Comparison of ENCODE assay signal across 32 cellular contexts in genomic region chr4:155751569-155751968, GRCh38.
"Had no signal": no experiment of that assay in that cellular context is flagged by ENCODE, and none has a peak within 500 bp of the region (broad histone marks: within the 10 kb centered on the region; RNA-seq: fewer than 3 reads in every experiment).

No MANE protein-coding gene starts in this region.

- H3K27me3 ChIP-seq: adrenal gland, body of pancreas, breast epithelium, MG63, SJCRH30 had no signal

- ATAC-seq: activated CD4-positive, alpha-beta T cell treated with anti-CD3 and anti-CD28 coated beads for 36 hours; activated naive CD4-positive, alpha-beta T cell treated with anti-CD3 and anti-CD28 coated beads, Interleukin-2, amount 50 U/mL, for 72 hours; activated T-cell treated with anti-CD3 and anti-CD28 coated beads, Interleukin-2, amount 50 U/mL, for 4 hours; body of pancreas; Panc1 had no signal

- H3K4me1 ChIP-seq: adrenal gland, body of pancreas, breast epithelium, SJCRH30 had no signal

- H3K27ac ChIP-seq: adrenal gland, body of pancreas, breast epithelium, SJCRH30 had no signal

- H3K36me3 Mint-ChIP-seq: activated CD4-positive, alpha-beta memory T cell treated with anti-CD3 and anti-CD28 coated beads for 36 hours; activated naive CD4-positive, alpha-beta T cell treated with anti-CD3 and anti-CD28 coated beads, Interleukin-2, amount 50 U/mL, for 72 hours had no signal

- H3K4me3 Mint-ChIP-seq: activated CD4-positive, alpha-beta memory T cell treated with anti-CD3 and anti-CD28 coated beads for 36 hours; activated CD4-positive, alpha-beta T cell treated with anti-CD3 and anti-CD28 coated beads for 36 hours; activated CD4-positive, alpha-beta T cell treated with anti-CD3 and anti-CD28 coated beads, Interleukin-2, amount 10 ng/mL, durations not matched to agents 7 days and 5 days; activated naive CD4-positive, alpha-beta T cell treated with anti-CD3 and anti-CD28 coated beads for 36 hours; activated T-cell treated with anti-CD3 and anti-CD28 coated beads, Interleukin-2, amount 50 U/mL, for 4 hours; activated T-helper 1 cell treated with anti-CD3 and anti-CD28 coated beads, Interleukin-12 subunit alpha, Interleukin-12 subunit beta, Interleukin-2, Interleukin-4 antibody, amounts not matched to agents 30 ng/mL and 10 ng/mL and 1 ng/mL, durations not matched to agents 14 hours and 24 hours and 36 hours; T-helper 1 cell treated with Interleukin-12 subunit alpha and Interleukin-12 subunit beta and Interleukin-4 antibody, amounts not matched to agents 30 μg/mL and 1 μg/mL, for 36 hours; T-helper 2 cell treated with Interferon-gamma antibody and Interleukin-4, amounts not matched to agents 5 μg/mL and 100 μg/mL, for 36 hours had no signal

- H3K36me3 ChIP-seq: adrenal gland, breast epithelium, MG63, SJCRH30 had no signal

- H3K4me3 ChIP-seq: adrenal gland, body of pancreas, breast epithelium, MG63, SJCRH30 had no signal

- H3K9me3 Mint-ChIP-seq: activated CD4-positive, alpha-beta memory T cell treated with anti-CD3 and anti-CD28 coated beads for 36 hours; activated CD4-positive, alpha-beta T cell treated with anti-CD3 and anti-CD28 coated beads, Interleukin-2, amount 10 ng/mL, durations not matched to agents 7 days and 5 days; activated naive CD4-positive, alpha-beta T cell treated with anti-CD3 and anti-CD28 coated beads for 36 hours; activated naive CD4-positive, alpha-beta T cell treated with anti-CD3 and anti-CD28 coated beads, Interleukin-2, amount 50 U/mL, for 72 hours; activated T-cell treated with anti-CD3 and anti-CD28 coated beads, Interleukin-2, amount 50 U/mL, for 4 hours; activated T-helper 1 cell treated with anti-CD3 and anti-CD28 coated beads, Interleukin-12 subunit alpha, Interleukin-12 subunit beta, Interleukin-2, Interleukin-4 antibody, amounts not matched to agents 30 ng/mL and 10 ng/mL and 1 ng/mL, durations not matched to agents 14 hours and 24 hours and 36 hours; T-helper 1 cell treated with Interleukin-12 subunit alpha and Interleukin-12 subunit beta and Interleukin-4 antibody, amounts not matched to agents 30 μg/mL and 1 μg/mL, for 36 hours; T-helper 2 cell treated with Interferon-gamma antibody and Interleukin-4, amounts not matched to agents 5 μg/mL and 100 μg/mL, for 36 hours had no signal

- H3K9me3 ChIP-seq: adrenal gland, body of pancreas, breast epithelium, MG63, SJCRH30, SK-N-SH had no signal

- H3K27ac Mint-ChIP-seq: activated CD4-positive, alpha-beta memory T cell treated with anti-CD3 and anti-CD28 coated beads for 36 hours; activated CD4-positive, alpha-beta T cell treated with anti-CD3 and anti-CD28 coated beads for 36 hours; activated CD4-positive, alpha-beta T cell treated with anti-CD3 and anti-CD28 coated beads, Interleukin-2, amount 10 ng/mL, durations not matched to agents 7 days and 5 days; activated naive CD4-positive, alpha-beta T cell treated with anti-CD3 and anti-CD28 coated beads for 36 hours; activated naive CD4-positive, alpha-beta T cell treated with anti-CD3 and anti-CD28 coated beads, Interleukin-2, amount 50 U/mL, for 72 hours; activated T-helper 1 cell treated with anti-CD3 and anti-CD28 coated beads, Interleukin-12 subunit alpha, Interleukin-12 subunit beta, Interleukin-2, Interleukin-4 antibody, amounts not matched to agents 30 ng/mL and 10 ng/mL and 1 ng/mL, durations not matched to agents 14 hours and 24 hours and 36 hours; T-helper 1 cell treated with Interleukin-12 subunit alpha and Interleukin-12 subunit beta and Interleukin-4 antibody, amounts not matched to agents 30 μg/mL and 1 μg/mL, for 36 hours; T-helper 2 cell treated with Interferon-gamma antibody and Interleukin-4, amounts not matched to agents 5 μg/mL and 100 μg/mL, for 36 hours had no signal

- DNase-seq: activated CD4-positive, alpha-beta memory T cell treated with anti-CD3 and anti-CD28 coated beads for 36 hours; activated CD4-positive, alpha-beta T cell treated with anti-CD3 and anti-CD28 coated beads for 36 hours; activated CD4-positive, alpha-beta T cell treated with anti-CD3 and anti-CD28 coated beads, Interleukin-2, amount 10 ng/mL, durations not matched to agents 7 days and 5 days; activated CD8-positive, alpha-beta memory T cell treated with anti-CD3 and anti-CD28 coated beads, Interleukin-2, amount 50 U/mL, for 4 hours; activated gamma-delta T cell treated with Interleukin-2 at 50 U/mL for 16 hours; activated naive CD4-positive, alpha-beta T cell treated with anti-CD3 and anti-CD28 coated beads for 36 hours; activated T-cell treated with anti-CD3 and anti-CD28 coated beads for 4 hours; activated T-cell treated with anti-CD3 and anti-CD28 coated beads, Interleukin-2, amount 50 U/mL, for 4 hours; adrenal gland; body of pancreas; central memory CD4-positive, alpha-beta T cell; MG63; NCI-H1048; NCI-H1105 treated with DMSO at 0.1 percent for 48 hours; NCI-H1436; NCI-H1694; NCI-H1930; NCI-H2081 treated with DMSO at 0.1 percent for 48 hours; NCI-H226; NCI-H446 treated with DMSO at 0.1 percent for 48 hours; NCI-H524; NCI-H69; NCI-H82; SHP77; SJCRH30; SK-N-SH had no signal

- H3K4me1 Mint-ChIP-seq: activated CD4-positive, alpha-beta T cell treated with anti-CD3 and anti-CD28 coated beads for 36 hours; activated CD4-positive, alpha-beta T cell treated with anti-CD3 and anti-CD28 coated beads, Interleukin-2, amount 10 ng/mL, durations not matched to agents 7 days and 5 days had no signal
